ENCODE assay signal across 8 cellular contexts in genomic region chr19:5904302-5905071, GRCh38.
A peak's percentile ranks its signal among the peaks of the same experiment; 100 is the strongest.
DNase-seq lines count a peak whose midpoint lies in the region; ATAC-seq and TF ChIP-seq lines count a peak whose summit lies in the region.

VMAC (plus strand) TSS chr19:5904872; CDS start chr19:5904891, 19 bp downstream.

- peaks cover 14% of the 10 kb centered on the region for H3K36me3 ChIP-seq in OCI-LY3 (replicated peaks; ENCODE audit: low read depth, low read length)

- H3K4me3 ChIP-seq in OCI-LY3 (ENCODE audit: low read length): peak within 1 kb of the TSS; percentile 93
- H3K4me3 ChIP-seq in epithelial cell of esophagus (ENCODE audit: low read length): peak within 1 kb of the TSS; percentile 100

- DNase-seq in DMS 273 treated with DMSO at 0.1 percent for 48 hours (lab: John Stamatoyannopoulos, UW): peak; percentile 100
- DNase-seq in HuH-7.5 (ENCODE audit: low spot score): peak; percentile 98
- DNase-seq in activated T-cell treated with anti-CD3 and anti-CD28 coated beads for 4 hours: peak; percentile 100
- peak; percentile 100 for DNase-seq in epithelial cell of esophagus (ENCODE audit: low read depth)
- peak; percentile 99 for DNase-seq in middle frontal gyrus (ENCODE audit: extremely low spot score, low spot score)
- DNase-seq in stimulated activated CD8-positive, alpha-beta memory T cell treated with anti-CD3 and anti-CD28 coated beads, Interleukin-2, amount 100 ng/mL, for 1 hour (ENCODE audit: low read depth in 2 of 2): peak; percentile 99 to 100

- no peaks in the 10 kb centered on the region for H3K9me3 ChIP-seq in OCI-LY3 (ENCODE audit: insufficient read depth, low read length)

- peak within 1 kb of the TSS; percentile 87 for H3K4me2 ChIP-seq in OCI-LY3 (ENCODE audit: low read length)

- peak within 1 kb of the TSS; percentile 97 for H3K9ac ChIP-seq in OCI-LY3 (ENCODE audit: low read length)

- H3K4me1 ChIP-seq in OCI-LY3 (ENCODE audit: low read length): peaks cover 6% of the 10 kb centered on the region

- H3K27me3 ChIP-seq in OCI-LY3 (ENCODE audit: low read depth, low read length): no peaks in the 10 kb centered on the region

- H4K20me1 ChIP-seq in OCI-LY3 (ENCODE audit: insufficient read depth, low read length): peaks cover 5% of the 10 kb centered on the region; the same call in 1 of the 2 replicates

- H3K79me2 ChIP-seq in OCI-LY3 (ENCODE audit: low read length): peaks cover 40% of the 10 kb centered on the region

- peak within 1 kb of the TSS; percentile 70 for H3K27ac ChIP-seq in OCI-LY3 (ENCODE audit: low read length)

- ATAC-seq in GM21528 (IDR thresholded peaks at IDR 0.05; ENCODE audit: low FRiP score, unreplicated experiment): peak; percentile 76

- TF ChIP-seq CTCF in OCI-LY3 (IDR thresholded peaks at IDR 0.05; ENCODE audit: low read depth, low read length) (no peak), epithelial cell of esophagus (IDR thresholded peaks at IDR 0.05; ENCODE audit: insufficient read depth, low read depth, low read length, missing control alignments) (no peak)

- peak within 1 kb of the TSS; percentile 93 for H2AFZ ChIP-seq in OCI-LY3 (ENCODE audit: low read depth, low read length)

Comparison
In these comparisons a context has a peak if more than half of its experiments do, and no peak if none do; other contexts are left out.
1. Peak in every context shown above with its lines: DNase-seq, ATAC-seq, H3K4me3 ChIP-seq and H3K27ac ChIP-seq.